Comparison of ENCODE assay signal across 1 cellular context in genomic region chr1:59076612-59077011, GRCh38.
A peak's percentile ranks its signal among the peaks of the same experiment; 100 is the strongest.
TF ChIP-seq lines count a peak whose summit lies in the region.

No MANE protein-coding gene starts in this region.

TF ChIP-seq in K562, 482 proteins besides CTCF, POLR2A, EP300 and RAD21 (continued from another document and continues in another):
- no peak for TF ChIP-seq ZNF263 (CRISPR knock-in tag; IDR thresholded peaks at IDR 0.05; ENCODE audit: borderline replicate concordance)
- TF ChIP-seq GTF2E2 (tag; IDR thresholded peaks at IDR 0.05) = no peak
- TF ChIP-seq NR0B1 (IDR thresholded peaks at IDR 0.05; ENCODE audit: partially characterized antibody) = no peak
- no peak for TF ChIP-seq JUNB (CRISPR knock-in tag; conservative IDR thresholded peaks at IDR 0.05)
- TF ChIP-seq BRF1 (IDR thresholded peaks at IDR 0.05; ENCODE audit: borderline replicate concordance, extremely low read depth, insufficient read length) = no peak
- no peak for TF ChIP-seq CLOCK (CRISPR knock-in tag; IDR thresholded peaks at IDR 0.05; ENCODE audit: borderline replicate concordance)
- TF ChIP-seq JUND (IDR thresholded peaks at IDR 0.05; ENCODE audit: borderline replicate concordance, low read depth, low read length) = peak; percentile 51; the same call in 1 of the 2 replicates
- TF ChIP-seq JUND (tag; IDR thresholded peaks at IDR 0.05; ENCODE audit: borderline replicate concordance, low read depth, low read length) = no peak
- TF ChIP-seq ZNF277 (CRISPR knock-in tag; IDR thresholded peaks at IDR 0.05; ENCODE audit: borderline replicate concordance) = no peak
- no peak for TF ChIP-seq ATF4 (CRISPR knock-in tag; IDR thresholded peaks at IDR 0.05)
- no peak for TF ChIP-seq EZH2 (IDR thresholded peaks at IDR 0.05; ENCODE audit: borderline replicate concordance, low read depth, low read length)
- TF ChIP-seq KAT7 (CRISPR knock-in tag; IDR thresholded peaks at IDR 0.05; ENCODE audit: borderline replicate concordance) = no peak
- no peak for TF ChIP-seq EWSR1 (IDR thresholded peaks at IDR 0.05; ENCODE audit: borderline replicate concordance, low read depth, partially characterized antibody)
- TF ChIP-seq MCM3 (IDR thresholded peaks at IDR 0.05) = no peak
- TF ChIP-seq FUS (optimal IDR thresholded peaks at IDR 0.05; ENCODE audit: low read depth, low read length) = no peak
- no peak for TF ChIP-seq FOXP1 (CRISPR knock-in tag; IDR thresholded peaks at IDR 0.05)
- TF ChIP-seq TSHZ1 (CRISPR knock-in tag; IDR thresholded peaks at IDR 0.05) = no peak
- TF ChIP-seq PHF21A (IDR thresholded peaks at IDR 0.05; ENCODE audit: borderline replicate concordance, low read depth) = no peak
- no peak for TF ChIP-seq HIVEP1 (CRISPR knock-in tag; IDR thresholded peaks at IDR 0.05)
- TF ChIP-seq GABPA (tag; conservative IDR thresholded peaks at IDR 0.05; ENCODE audit: low read depth) = no peak
- TF ChIP-seq SAFB2 (IDR thresholded peaks at IDR 0.05; ENCODE audit: borderline replicate concordance, low read depth, low read length, severe bottlenecking) = no peak
- TF ChIP-seq SETDB1 (IDR thresholded peaks at IDR 0.05; ENCODE audit: low read length) = no peak
- no peak for TF ChIP-seq LARP7 (IDR thresholded peaks at IDR 0.05)
- TF ChIP-seq ZNF830 (CRISPR knock-in tag; IDR thresholded peaks at IDR 0.05) = no peak
- no peak for TF ChIP-seq NCOA6 (IDR thresholded peaks at IDR 0.05)
- no peak for TF ChIP-seq ZNF318 (IDR thresholded peaks at IDR 0.05; ENCODE audit: borderline replicate concordance in 1 of 2, low read depth in 1 of 2)
- no peak for TF ChIP-seq NFYB (IDR thresholded peaks at IDR 0.05; ENCODE audit: extremely low read depth, insufficient read length)
- TF ChIP-seq USF1 (CRISPR knock-in tag; IDR thresholded peaks at IDR 0.05) = no peak
- no peak for TF ChIP-seq ID3 (CRISPR knock-in tag; IDR thresholded peaks at IDR 0.05)
- TF ChIP-seq ID3 (tag; IDR thresholded peaks at IDR 0.05) = no peak
- no peak for TF ChIP-seq ZNF146 (CRISPR knock-in tag; IDR thresholded peaks at IDR 0.05; ENCODE audit: unreplicated experiment)
- TF ChIP-seq RBBP5 (IDR thresholded peaks at IDR 0.05; ENCODE audit: borderline replicate concordance, insufficient read depth, low read length, poor library complexity, severe bottlenecking) = no peak
- no peak for TF ChIP-seq ZEB2 (IDR thresholded peaks at IDR 0.05)
- TF ChIP-seq IFI16 (CRISPR knock-in tag; IDR thresholded peaks at IDR 0.05) = no peak
- TF ChIP-seq ZNF785 (CRISPR knock-in tag; IDR thresholded peaks at IDR 0.05) = no peak
- TF ChIP-seq RBM39 (optimal IDR thresholded peaks at IDR 0.05; ENCODE audit: low read depth, low read length) = no peak
- no peak for TF ChIP-seq HNRNPL (IDR thresholded peaks at IDR 0.05; ENCODE audit: low read depth, low read length)
- no peak for TF ChIP-seq ZFX (CRISPR knock-in tag; IDR thresholded peaks at IDR 0.05)
- no peak for TF ChIP-seq NFRKB (IDR thresholded peaks at IDR 0.05; ENCODE audit: low read depth)
- no peak for TF ChIP-seq SIN3B (IDR thresholded peaks at IDR 0.05; ENCODE audit: low read depth)
- no peak for TF ChIP-seq HNRNPK (IDR thresholded peaks at IDR 0.05; ENCODE audit: low read depth, low read length, poor library complexity, severe bottlenecking)
- no peak for TF ChIP-seq HINFP (tag; conservative IDR thresholded peaks at IDR 0.05; ENCODE audit: low read depth)
- TF ChIP-seq ADNP (tag; IDR thresholded peaks at IDR 0.05) = no peak
- no peak for TF ChIP-seq CBX1 (IDR thresholded peaks at IDR 0.05; ENCODE audit: low read depth)
- TF ChIP-seq BHLHE40 (IDR thresholded peaks at IDR 0.05; ENCODE audit: low read length) = no peak
- no peak for TF ChIP-seq ZNF507 (tag; conservative IDR thresholded peaks at IDR 0.05)
- TF ChIP-seq HMG20B (CRISPR knock-in tag; IDR thresholded peaks at IDR 0.05) = no peak
- no peak for TF ChIP-seq TEAD1 (CRISPR knock-in tag; IDR thresholded peaks at IDR 0.05)
